25 cellular contexts compared by ENCODE assay signal in genomic region chr16:71830359-71830758, GRCh38.
"Had no signal": no experiment of that assay in that cellular context is flagged by ENCODE, and none has a peak within 500 bp of the region (broad histone marks: within the 10 kb centered on the region; RNA-seq: fewer than 3 reads in every experiment).

No MANE protein-coding gene starts in this region.

- H3K4me3 Mint-ChIP-seq: IgD-negative memory B cell, T-cell had no signal

- DNase-seq: Kasumi-1; MM.1S; NCI-H1105 treated with DMSO at 0.1 percent for 48 hours; NCI-H1417 treated with DMSO at 0.1 percent for 48 hours; NCI-H146; NCI-H1694 treated with DMSO at 0.1 percent for 48 hours; NCI-H1930; NCI-H2081; NCI-H2107; NCI-H2227 treated with DMSO at 0.1 percent for 48 hours; NCI-H524; NCI-H526 treated with DMSO at 0.1 percent for 48 hours; NCI-H774; NK-92 treated with Interleukin-12 subunit alpha and Interleukin-12 subunit beta, amount 100 ng/mL, for 24 hours; OCI-M1; PC-9; Peyer's patch; SHP77 treated with DMSO at 0.1 percent for 48 hours; SK-N-SH; SW 1271; T-cell had no signal

- H3K9me3 Mint-ChIP-seq: IgD-negative memory B cell, T-cell had no signal

- FAIRE-seq: K562 had no signal

- H2AFZ ChIP-seq: PC-9 had no signal

- H3K9ac ChIP-seq: KMS-11, SK-N-SH had no signal

- H3K4me2 ChIP-seq: KMS-11, PC-9, SK-N-SH had no signal

- H3K4me1 Mint-ChIP-seq: IgD-negative memory B cell had no signal

- ATAC-seq: K562, Right ventricle myocardium inferior, T-cell had no signal

- H3K27ac Mint-ChIP-seq: IgD-negative memory B cell, T-cell had no signal

- H3K36me3 Mint-ChIP-seq: IgD-negative memory B cell, T-cell had no signal

- H3K9me3 ChIP-seq: Peyer's patch, SK-N-SH had no signal

- H3K27ac ChIP-seq: KMS-11, PC-9, Peyer's patch had no signal

- H3K4me3 ChIP-seq: K562, PC-9, Peyer's patch had no signal

- H3K27me3 ChIP-seq: Peyer's patch had no signal

- H3K36me3 ChIP-seq: Peyer's patch had no signal

- H3K4me1 ChIP-seq: Peyer's patch had no signal
